ENCODE assay signal across 13 cellular contexts in the genomic region with DNA sequence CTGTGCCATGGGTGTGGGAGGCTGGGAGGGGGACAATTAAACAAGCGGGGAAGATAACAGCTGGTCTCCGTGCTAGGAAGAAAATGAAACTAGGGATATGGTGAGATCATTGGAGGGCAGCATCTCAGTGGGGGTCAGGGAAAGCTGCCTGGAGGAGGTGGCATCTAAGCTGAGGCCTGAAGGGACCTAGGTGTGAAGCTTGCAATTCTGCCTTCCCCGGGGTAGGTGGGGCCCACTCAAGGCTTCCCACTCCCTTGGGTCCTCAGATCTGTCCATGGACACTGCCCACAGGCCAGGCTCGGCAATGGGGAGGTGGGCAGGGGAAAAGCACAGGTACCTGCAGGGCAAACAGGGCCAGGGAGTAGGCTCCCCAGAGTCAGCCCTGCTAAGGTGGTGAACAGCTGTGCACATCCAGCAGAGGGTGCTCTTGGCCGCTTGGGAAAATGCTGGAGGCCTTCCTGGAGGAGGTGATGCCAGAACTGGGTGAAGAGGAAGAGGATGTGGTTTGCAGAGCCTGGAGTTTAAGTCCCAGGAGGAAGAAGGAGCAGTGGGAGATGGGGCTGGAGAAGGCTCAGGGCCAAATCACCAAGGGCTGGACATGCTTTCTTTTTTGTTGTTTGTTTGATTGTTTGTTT. TPM values are rescaled to one million over a fixed set of nuclear protein-coding genes. Genes with fewer than 3 reads are reported as not detected.
DNase-seq lines count a peak whose midpoint lies in the region; ATAC-seq and TF ChIP-seq lines count a peak whose summit lies in the region.
"Had no signal": no experiment of that assay in that cellular context is flagged by ENCODE, and none has a peak within 500 bp of the region (broad histone marks: within the 10 kb centered on the region; RNA-seq: fewer than 3 reads in every experiment).

No MANE protein-coding gene starts in this region.

- H3K27me3 Mint-ChIP-seq in activated T-cell treated with anti-CD3 and anti-CD28 coated beads, Interleukin-2, amount 50 U/mL, for 72 hours (ENCODE audit: low read depth): no peaks in the 10 kb centered on the region

- H2AFZ ChIP-seq in Karpas-422 (ENCODE audit: low read length): no peak overlapping the region

- TF ChIP-seq CTCF in brain microvascular endothelial cell (IDR thresholded peaks at IDR 0.05; ENCODE audit: low read depth, low read length, missing control alignments): peak; percentile 29

- no peak for ATAC-seq in activated T-cell treated with anti-CD3 and anti-CD28 coated beads, Interleukin-2, amount 50 U/mL, for 72 hours (replicated peaks in 1 of 2)
- ATAC-seq in stimulated activated naive CD8-positive, alpha-beta T cell treated with anti-CD3 and anti-CD28 coated beads, Interleukin-15, Interleukin-2, amounts not matched to agents 100 U/mL and 50 U/mL, for 24 hours: no peak
- ATAC-seq in HG03095 (IDR thresholded peaks at IDR 0.05; ENCODE audit: unreplicated experiment) (no peak), HG03520 (IDR thresholded peaks at IDR 0.05; ENCODE audit: unreplicated experiment) (no peak)
- ATAC-seq: activated CD4-positive, CD25-positive, alpha-beta regulatory T cell treated with anti-CD3 and anti-CD28 coated beads, Interleukin-2, amount 50 U/mL, for 24 hours had no signal

- H3K27ac ChIP-seq in Karpas-422 (ENCODE audit: low read length) (no peak overlapping the region), brain microvascular endothelial cell (no peak overlapping the region)
- H3K27ac ChIP-seq: ovary had no signal

- no peak overlapping the region for H3K27ac Mint-ChIP-seq in activated T-cell treated with anti-CD3 and anti-CD28 coated beads, Interleukin-2, amount 50 U/mL, for 72 hours

- H3K36me3 Mint-ChIP-seq in activated T-cell treated with anti-CD3 and anti-CD28 coated beads, Interleukin-2, amount 50 U/mL, for 72 hours (ENCODE audit: insufficient read depth in 2 of 2): no peaks in the 10 kb centered on the region

- H3K4me3 Mint-ChIP-seq in activated T-cell treated with anti-CD3 and anti-CD28 coated beads, Interleukin-2, amount 50 U/mL, for 72 hours: no peak overlapping the region

- no peaks in the 10 kb centered on the region for H3K9me2 ChIP-seq in Karpas-422 (replicated peaks; ENCODE audit: insufficient read depth, low read length)

- H3K4me1 ChIP-seq in Karpas-422 (ENCODE audit: low read length): no peaks in the 10 kb centered on the region

- H3K27me3 ChIP-seq in Karpas-422 (ENCODE audit: low read length): no peaks in the 10 kb centered on the region
- no peaks in the 10 kb centered on the region for H3K27me3 ChIP-seq in brain microvascular endothelial cell (replicated peaks)
- H3K27me3 ChIP-seq: ovary had no signal

- no peak overlapping the region for H3K4me2 ChIP-seq in Karpas-422 (ENCODE audit: low read depth, low read length, poor library complexity, severe bottlenecking)

- H3K36me3 ChIP-seq in Karpas-422 (ENCODE audit: insufficient read depth, low read length) (no peaks in the 10 kb centered on the region), brain microvascular endothelial cell (replicated peaks) (no peaks in the 10 kb centered on the region)
- H3K36me3 ChIP-seq: ovary had no signal

- no peaks in the 10 kb centered on the region for H4K20me1 ChIP-seq in Karpas-422 (ENCODE audit: insufficient read depth, low read depth, low read length)

- no peaks in the 10 kb centered on the region for H3K9me3 ChIP-seq in Karpas-422 (ENCODE audit: low read length)
- H3K9me3 ChIP-seq: ovary had no signal

- DNase-seq in activated T-cell treated with anti-CD3 and anti-CD28 coated beads, Interleukin-2, amount 50 U/mL, for 72 hours: peak; percentile 12 to 13
- DNase-seq in activated T-cell treated with anti-CD3 and anti-CD28 coated beads, Interleukin-2, amount 50 U/mL, for 1 hour: no peak
- DNase-seq in Karpas-422 (peak; percentile 56), brain microvascular endothelial cell (no peak), ureter (ENCODE audit: low spot score) (no peak)
- peak; percentile 30 for DNase-seq in stimulated activated naive CD8-positive, alpha-beta T cell treated with anti-CD3 and anti-CD28 coated beads, Interleukin-15, Interleukin-2, amounts not matched to agents 100 U/mL and 50 U/mL, for 24 hours
- DNase-seq: amygdala, C1 segment of cervical spinal cord, NCI-H1436, ovary had no signal

- H3K9me3 Mint-ChIP-seq in activated T-cell treated with anti-CD3 and anti-CD28 coated beads, Interleukin-2, amount 50 U/mL, for 72 hours: no peaks in the 10 kb centered on the region

- H3K4me3 ChIP-seq in Karpas-422 (ENCODE audit: low read length): no peak overlapping the region
- no peak overlapping the region for H3K4me3 ChIP-seq in brain microvascular endothelial cell (ENCODE audit: low read depth, low read length)
- H3K4me3 ChIP-seq: ovary had no signal

- in situ Hi-C loops in brain microvascular endothelial cell (cut with HindIII; ENCODE audit: low pct_ligation_motif_present, low sequenced_read_pairs): no loop called here

- no peak overlapping the region for H3K9ac ChIP-seq in Karpas-422 (ENCODE audit: low read length)

- no peaks in the 10 kb centered on the region for H3K79me2 ChIP-seq in Karpas-422 (ENCODE audit: low read length)

- peaks cover 4% of the 10 kb centered on the region for H3K4me1 Mint-ChIP-seq in activated T-cell treated with anti-CD3 and anti-CD28 coated beads, Interleukin-2, amount 50 U/mL, for 72 hours (ENCODE audit: low read depth)

RNA-seq across cellular contexts. Expression of a gene that starts 25.7 kb away (rescaled TPM):
- total RNA-seq in activated T-cell treated with anti-CD3 and anti-CD28 coated beads, Interleukin-2, amount 50 U/mL, for 72 hours: 10 to 100 TPM; 39.3 to 41.9 TPM
- total RNA-seq in Karpas-422 (2014; rRNA removed; shearing (Covaris generic); ENCODE audit: low replicate concordance): 12.0 and 20.1 TPM in 2 replicates
- total RNA-seq in ureter: 3.6 TPM

Comparison
In these comparisons a context has a peak if more than half of its experiments do, and no peak if none do; other contexts are left out.
1. DNase-seq: peak in activated T-cell treated with anti-CD3 and anti-CD28 coated beads, Interleukin-2, amount 50 U/mL, for 72 hours (2 of 2), Karpas-422 (single experiment) and stimulated activated naive CD8-positive, alpha-beta T cell treated with anti-CD3 and anti-CD28 coated beads, Interleukin-15, Interleukin-2, amounts not matched to agents 100 U/mL and 50 U/mL, for 24 hours (single experiment); none in activated T-cell treated with anti-CD3 and anti-CD28 coated beads, Interleukin-2, amount 50 U/mL, for 1 hour (single experiment), brain microvascular endothelial cell (single experiment) and ureter (single experiment).